8 cellular contexts compared by ENCODE assay signal in genomic region chr14:105398726-105399440, GRCh38. TPM values are rescaled to one million over a fixed set of nuclear protein-coding genes. Genes with fewer than 3 reads are reported as not detected.
DNase-seq lines count a peak whose midpoint lies in the region; ATAC-seq, FAIRE-seq and TF ChIP-seq lines count a peak whose summit lies in the region.

No MANE protein-coding gene starts in this region.

- FAIRE-seq in bronchial epithelial cell (lab: Jason Lieb, UNC) = no peak

- no TSS peak for BruUV-seq in PC-3 (replicated peaks; lab: Mats Ljungman, UMichigan)

- H3F3A ChIP-seq in PC-3 (ENCODE audit: low read length, unreplicated experiment) = no peaks in the 10 kb centered on the region

- peaks cover 19% of the 10 kb centered on the region for H3K79me2 ChIP-seq in PC-3 (ENCODE audit: low read length)

- no peaks in the 10 kb centered on the region for H3K9me2 ChIP-seq in PC-3 (replicated peaks; ENCODE audit: low read length)

- intact Hi-C loops in PC-3 (cut with micrococcal nuclease) = no loop called here

- H3K27me3 ChIP-seq in PC-3 (ENCODE audit: low read length) (no peaks in the 10 kb centered on the region), bronchial epithelial cell (ENCODE audit: control insufficient read depth, insufficient read depth, low read length) (no peaks in the 10 kb centered on the region), thoracic aorta (replicated peaks; ENCODE audit: insufficient read depth) (no peaks in the 10 kb centered on the region)

- H3K36me3 ChIP-seq in PC-3 (ENCODE audit: low read depth, low read length) (peaks cover 11% of the 10 kb centered on the region), bronchial epithelial cell (ENCODE audit: control insufficient read depth, insufficient read depth, low read length) (peaks cover 13% of the 10 kb centered on the region), thoracic aorta (peaks cover 4% of the 10 kb centered on the region)

- peak overlapping the region; percentile 77 for H2AFZ ChIP-seq in PC-3 (ENCODE audit: low read length)

- peak overlapping the region; percentile 95 for H3K9ac ChIP-seq in PC-3 (ENCODE audit: low read length)

- H4K20me1 ChIP-seq in PC-3 (ENCODE audit: low read length) = no peaks in the 10 kb centered on the region

- peak overlapping the region; percentile 49 for H3K27ac ChIP-seq in PC-3 (ENCODE audit: low read length)
- peak overlapping the region; percentile 74 to 76 for H3K27ac ChIP-seq in thoracic aorta

- peak overlapping the region; percentile 96 for H3K4me2 ChIP-seq in PC-3 (ENCODE audit: low read length)

- no peak for TF ChIP-seq CTCF in AG04449 (IDR thresholded peaks at IDR 0.05; ENCODE audit: insufficient read depth, low read length, missing control alignments)
- TF ChIP-seq CTCF in PC-3 (conservative IDR thresholded peaks at IDR 0.05; ENCODE audit: low read depth, low read length) = no peak
- TF ChIP-seq CTCF in bronchial epithelial cell (IDR thresholded peaks at IDR 0.05; ENCODE audit: insufficient read depth, low read length, severe bottlenecking) = no peak
- TF ChIP-seq CTCF in thoracic aorta (IDR thresholded peaks at IDR 0.05) = peak; percentile 6

- ATAC-seq in GM18502 (IDR thresholded peaks at IDR 0.05; ENCODE audit: poor library complexity, unreplicated experiment) = peak; percentile 50
- peak; percentile 19 for ATAC-seq in HG03095 (IDR thresholded peaks at IDR 0.05; ENCODE audit: unreplicated experiment)
- peak; percentile 52 for ATAC-seq in PC-3
- peak; percentile 23 for ATAC-seq in left lobe of liver
- peak; percentile 5 for ATAC-seq in thoracic aorta (ENCODE audit: insufficient number of reproducible peaks, low FRiP score, low read depth)
- no peak for ATAC-seq in GM18858 (IDR thresholded peaks at IDR 0.05; ENCODE audit: unreplicated experiment)

- DNase-seq in AG04449 (ENCODE audit: low read depth, low spot score) (no peak), PC-3 (peak; percentile 43), bronchial epithelial cell (ENCODE audit: low read depth) (no peak), left lobe of liver (ENCODE audit: low spot score) (no peak), thoracic aorta (ENCODE audit: low spot score) (no peak)

- CTCF ChIA-PET in AG04449 (lab: Yijun Ruan, JAX) = interaction anchor here (0.7 to 1.7 kb wide), 6 partner anchors 10 to 91 kb away, joined by 3 to 8 read pairs (median 3); no protein-coding TSS in a partner anchor
- CTCF ChIA-PET in PC-3 (lab: Charles Lee) = no interaction called here

- H3K4me3 ChIP-seq in AG04449 (ENCODE audit: low read depth, low read length) (peak overlapping the region; percentile 79), PC-3 (ENCODE audit: low read length) (peak overlapping the region; percentile 90), bronchial epithelial cell (ENCODE audit: low read depth, low read length) (peak overlapping the region; percentile 83), thoracic aorta (peak overlapping the region; percentile 99)

- H3K9me3 ChIP-seq in PC-3 (ENCODE audit: low read length) = no peaks in the 10 kb centered on the region
- peaks cover 7% of the 10 kb centered on the region for H3K9me3 ChIP-seq in thoracic aorta

- H3K4me1 ChIP-seq in PC-3 (ENCODE audit: insufficient read depth, low read length) = peaks cover 17% of the 10 kb centered on the region
- peaks cover 9 to 16% of the 10 kb centered on the region in 2 donors for H3K4me1 ChIP-seq in thoracic aorta (ENCODE audit: control insufficient read depth in 1 of 2, low read depth in 2 of 2)

- POLR2A ChIA-PET in AG04449 (lab: Yijun Ruan, JAX) (interaction anchor here (2.0 kb wide), 1 partner anchor 12 kb away, joined by 8 read pairs; no protein-coding TSS in a partner anchor), PC-3 (lab: Charles Lee; ENCODE audit: unreplicated experiment) (no interaction called here)

RNA-seq across cellular contexts. Expression of gene TEX22, which starts 0.5 kb away (rescaled TPM):
- total RNA-seq in PC-3 (2014; rRNA removed) (0.29 and 0.40 TPM in 2 replicates), bronchial epithelial cell (0.38 and 1.8 TPM in 2 replicates), left lobe of liver (1.3 TPM), thoracic aorta (not detected)

RNA-seq across cellular contexts. Expression of gene MTA1, which starts 20.7 kb away (rescaled TPM):
- total RNA-seq in PC-3 (2014; rRNA removed) = 82.3 and 102 TPM in 2 replicates
- 25.5 and 26.1 TPM in 2 replicates for total RNA-seq in bronchial epithelial cell
- total RNA-seq in left lobe of liver = 39.2 TPM
- total RNA-seq in thoracic aorta = 10 to 100 TPM; 77.2 to 84.1 TPM
